ENCODE assay signal across 28 cellular contexts in the genomic region with DNA sequence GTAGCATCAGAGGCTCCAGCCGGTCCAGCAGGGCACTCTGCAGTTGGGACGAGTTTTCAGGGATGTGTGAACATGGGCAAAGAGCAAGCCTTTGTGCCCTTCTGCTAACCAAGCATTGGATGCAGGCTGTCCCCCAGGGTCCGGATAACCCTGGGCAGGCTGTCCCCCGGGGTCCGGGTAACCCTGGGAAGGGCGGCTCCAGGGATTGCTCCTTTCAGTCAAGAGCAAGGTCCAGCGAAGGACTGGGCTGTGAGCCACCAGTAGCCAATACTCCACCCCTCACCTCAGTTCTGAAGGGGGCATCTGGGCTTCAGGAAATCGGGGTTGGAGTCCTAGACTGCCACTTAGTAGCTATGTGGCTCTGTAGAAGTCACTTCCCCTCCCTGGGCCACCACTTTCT.
"Had no signal": no experiment of that assay in that cellular context is flagged by ENCODE, and none has a peak within 500 bp of the region (broad histone marks: within the 10 kb centered on the region; RNA-seq: fewer than 3 reads in every experiment).

No MANE protein-coding gene starts in this region.

- H3K27ac ChIP-seq: ovary, parathyroid adenoma, psoas muscle, right lobe of liver, sigmoid colon, stomach, thoracic aorta, thyroid gland, tibial nerve, upper lobe of left lung, uterus had no signal

- DNase-seq: naive B cell; naive thymus-derived CD8-positive, alpha-beta T cell; nephron progenitor cell; occipital lobe; ovary; psoas muscle; right cardiac atrium; right lobe of liver; sigmoid colon; small intestine; stimulated activated CD4-positive, alpha-beta T cell treated with anti-CD3 and anti-CD28 coated beads, Interleukin-15, amount 100 ng/mL, for 24 hours; stimulated activated CD4-positive, alpha-beta T cell treated with anti-CD3 and anti-CD28 coated beads, Interleukin-2, amount 100 ng/mL, for 24 hours; stimulated activated CD4-positive, alpha-beta T cell treated with anti-CD3 and anti-CD28 coated beads, Interleukin-2, amount 100 ng/mL, for 48 hours; stimulated activated CD4-positive, alpha-beta T cell treated with anti-CD3 and anti-CD28 coated beads, Interleukin-4, amount 100 ng/mL, for 24 hours; stimulated activated naive B cell treated with anti-CD40 and anti-IgM and Interleukin-4, amounts not matched to agents 10 μg/mL and 1 μg/mL and 100 μg/mL, for 72 hours; stimulated activated naive CD4-positive, alpha-beta T cell treated with Interleukin-2 at 50 U/mL for 16 hours; stomach; thyroid gland; trophoblast cell; uterus had no signal

- H3K4me3 ChIP-seq: ovary, psoas muscle, right lobe of liver, sigmoid colon, stomach, thoracic aorta, thyroid gland, tibial nerve, upper lobe of left lung, uterus had no signal

- H3K4me1 Mint-ChIP-seq: naive B cell; naive thymus-derived CD8-positive, alpha-beta T cell; stimulated activated effector memory CD8-positive, alpha-beta T cell treated with anti-CD3 and anti-CD28 coated beads, Interleukin-12 subunit alpha, Interleukin-12 subunit beta, amount 100 ng/mL, for 72 hours; stimulated activated naive B cell treated with anti-CD40 and anti-IgM and Interleukin-4, amounts not matched to agents 10 μg/mL and 1 μg/mL and 100 μg/mL, for 72 hours had no signal

- H3K9me3 ChIP-seq: ovary, psoas muscle, right lobe of liver, sigmoid colon, stomach, thoracic aorta, thyroid gland, tibial nerve, upper lobe of left lung, uterus had no signal

- H3K27me3 ChIP-seq: ovary, right lobe of liver, sigmoid colon, thyroid gland, tibial nerve, upper lobe of left lung, uterus had no signal

- H3K4me1 ChIP-seq: parathyroid adenoma, psoas muscle, right lobe of liver, stomach, thyroid gland, tibial nerve, upper lobe of left lung, uterus had no signal

- H3K36me3 Mint-ChIP-seq: naive B cell; naive thymus-derived CD8-positive, alpha-beta T cell; stimulated activated effector memory CD8-positive, alpha-beta T cell treated with anti-CD3 and anti-CD28 coated beads, Interleukin-12 subunit alpha, Interleukin-12 subunit beta, amount 100 ng/mL, for 72 hours; stimulated activated naive B cell treated with anti-CD40 and anti-IgM and Interleukin-4, amounts not matched to agents 10 μg/mL and 1 μg/mL and 100 μg/mL, for 72 hours had no signal

- H3K27ac Mint-ChIP-seq: naive B cell; naive thymus-derived CD8-positive, alpha-beta T cell; nephron progenitor cell; progenitor cell of endocrine pancreas; stimulated activated effector memory CD8-positive, alpha-beta T cell treated with anti-CD3 and anti-CD28 coated beads, Interleukin-12 subunit alpha, Interleukin-12 subunit beta, amount 100 ng/mL, for 72 hours; stimulated activated naive B cell treated with anti-CD40 and anti-IgM and Interleukin-4, amounts not matched to agents 10 μg/mL and 1 μg/mL and 100 μg/mL, for 72 hours; stimulated activated naive CD8-positive, alpha-beta T cell treated with anti-CD3 and anti-CD28 coated beads, Interleukin-15, Interleukin-2, amounts not matched to agents 100 ng/mL and 50 ng/mL, for 24 hours had no signal

- H3K4me3 Mint-ChIP-seq: naive B cell; naive thymus-derived CD8-positive, alpha-beta T cell; nephron progenitor cell; neural crest cell; stimulated activated effector memory CD8-positive, alpha-beta T cell treated with anti-CD3 and anti-CD28 coated beads, Interleukin-12 subunit alpha, Interleukin-12 subunit beta, amount 100 ng/mL, for 72 hours; stimulated activated naive B cell treated with anti-CD40 and anti-IgM and Interleukin-4, amounts not matched to agents 10 μg/mL and 1 μg/mL and 100 μg/mL, for 72 hours; stimulated activated naive CD8-positive, alpha-beta T cell treated with anti-CD3 and anti-CD28 coated beads, Interleukin-15, Interleukin-2, amounts not matched to agents 100 ng/mL and 50 ng/mL, for 24 hours had no signal

- H3K9me3 Mint-ChIP-seq: stimulated activated naive B cell treated with anti-CD40 and anti-IgM and Interleukin-4, amounts not matched to agents 10 μg/mL and 1 μg/mL and 100 μg/mL, for 72 hours; stimulated activated naive CD8-positive, alpha-beta T cell treated with anti-CD3 and anti-CD28 coated beads, Interleukin-15, Interleukin-2, amounts not matched to agents 100 ng/mL and 50 ng/mL, for 24 hours had no signal

- ATAC-seq: naive thymus-derived CD8-positive, alpha-beta T cell; psoas muscle; right cardiac atrium; right lobe of liver; stimulated activated effector memory CD8-positive, alpha-beta T cell treated with anti-CD3 and anti-CD28 coated beads, Interleukin-12 subunit alpha, Interleukin-12 subunit beta, amount 100 ng/mL, for 72 hours; stimulated activated naive B cell treated with anti-CD40 and anti-IgM and Interleukin-4, amounts not matched to agents 10 μg/mL and 1 μg/mL and 100 μg/mL, for 72 hours had no signal

- H3K36me3 ChIP-seq: ovary, right lobe of liver, sigmoid colon, stomach, thoracic aorta, thyroid gland, tibial nerve, upper lobe of left lung, uterus had no signal
